Comparison of ENCODE assay signal across 11 cellular contexts in genomic region chr3:124560406-124561215, GRCh38.
"Had no signal": no experiment of that assay in that cellular context is flagged by ENCODE, and none has a peak within 500 bp of the region (broad histone marks: within the 10 kb centered on the region; RNA-seq: fewer than 3 reads in every experiment).

No MANE protein-coding gene starts in this region.

- H3K4me3 ChIP-seq: esophagus squamous epithelium, pancreas, transverse colon had no signal

- H3K9me3 ChIP-seq: esophagus squamous epithelium, pancreas, transverse colon had no signal

- DNase-seq: cortex of kidney, esophagus squamous epithelium had no signal

- H3K27me3 ChIP-seq: brain microvascular endothelial cell, pancreas, transverse colon had no signal

- H3K4me1 Mint-ChIP-seq: activated CD4-positive, alpha-beta memory T cell treated with anti-CD3 and anti-CD28 coated beads, Interleukin-2, amount 10 ng/mL, durations not matched to agents 7 days and 5 days; activated naive CD4-positive, alpha-beta T cell treated with anti-CD3 and anti-CD28 coated beads, Interleukin-2, amount 10 ng/mL, durations not matched to agents 7 days and 5 days; central memory CD8-positive, alpha-beta T cell; naive B cell had no signal

- H3K27ac ChIP-seq: brain microvascular endothelial cell, pancreas had no signal

- H3K4me3 Mint-ChIP-seq: activated CD4-positive, alpha-beta memory T cell treated with anti-CD3 and anti-CD28 coated beads, Interleukin-2, amount 10 ng/mL, durations not matched to agents 7 days and 5 days; activated naive CD4-positive, alpha-beta T cell treated with anti-CD3 and anti-CD28 coated beads, Interleukin-2, amount 10 ng/mL, durations not matched to agents 7 days and 5 days; activated T-cell treated with anti-CD3 and anti-CD28 coated beads, Interleukin-2, amount 50 U/mL, for 24 hours; central memory CD8-positive, alpha-beta T cell; naive B cell; T-helper 1 cell treated with Interleukin-12 subunit alpha and Interleukin-12 subunit beta and Interleukin-4 antibody, amounts not matched to agents 30 μg/mL and 1 μg/mL, for 36 hours had no signal

- H3K36me3 Mint-ChIP-seq: activated naive CD4-positive, alpha-beta T cell treated with anti-CD3 and anti-CD28 coated beads, Interleukin-2, amount 10 ng/mL, durations not matched to agents 7 days and 5 days; naive B cell had no signal

- H3K9me3 Mint-ChIP-seq: activated CD4-positive, alpha-beta memory T cell treated with anti-CD3 and anti-CD28 coated beads, Interleukin-2, amount 10 ng/mL, durations not matched to agents 7 days and 5 days; activated naive CD4-positive, alpha-beta T cell treated with anti-CD3 and anti-CD28 coated beads, Interleukin-2, amount 10 ng/mL, durations not matched to agents 7 days and 5 days; activated T-cell treated with anti-CD3 and anti-CD28 coated beads, Interleukin-2, amount 50 U/mL, for 24 hours; central memory CD8-positive, alpha-beta T cell; naive B cell; T-helper 1 cell treated with Interleukin-12 subunit alpha and Interleukin-12 subunit beta and Interleukin-4 antibody, amounts not matched to agents 30 μg/mL and 1 μg/mL, for 36 hours had no signal

- H3K36me3 ChIP-seq: brain microvascular endothelial cell, esophagus squamous epithelium, pancreas, transverse colon had no signal

- FAIRE-seq: pancreas had no signal

- H3K27ac Mint-ChIP-seq: activated CD4-positive, alpha-beta memory T cell treated with anti-CD3 and anti-CD28 coated beads, Interleukin-2, amount 10 ng/mL, durations not matched to agents 7 days and 5 days; activated naive CD4-positive, alpha-beta T cell treated with anti-CD3 and anti-CD28 coated beads, Interleukin-2, amount 10 ng/mL, durations not matched to agents 7 days and 5 days; activated T-cell treated with anti-CD3 and anti-CD28 coated beads, Interleukin-2, amount 50 U/mL, for 24 hours; T-helper 1 cell treated with Interleukin-12 subunit alpha and Interleukin-12 subunit beta and Interleukin-4 antibody, amounts not matched to agents 30 μg/mL and 1 μg/mL, for 36 hours had no signal
